8 cellular contexts compared by ENCODE assay signal in the genomic region with DNA sequence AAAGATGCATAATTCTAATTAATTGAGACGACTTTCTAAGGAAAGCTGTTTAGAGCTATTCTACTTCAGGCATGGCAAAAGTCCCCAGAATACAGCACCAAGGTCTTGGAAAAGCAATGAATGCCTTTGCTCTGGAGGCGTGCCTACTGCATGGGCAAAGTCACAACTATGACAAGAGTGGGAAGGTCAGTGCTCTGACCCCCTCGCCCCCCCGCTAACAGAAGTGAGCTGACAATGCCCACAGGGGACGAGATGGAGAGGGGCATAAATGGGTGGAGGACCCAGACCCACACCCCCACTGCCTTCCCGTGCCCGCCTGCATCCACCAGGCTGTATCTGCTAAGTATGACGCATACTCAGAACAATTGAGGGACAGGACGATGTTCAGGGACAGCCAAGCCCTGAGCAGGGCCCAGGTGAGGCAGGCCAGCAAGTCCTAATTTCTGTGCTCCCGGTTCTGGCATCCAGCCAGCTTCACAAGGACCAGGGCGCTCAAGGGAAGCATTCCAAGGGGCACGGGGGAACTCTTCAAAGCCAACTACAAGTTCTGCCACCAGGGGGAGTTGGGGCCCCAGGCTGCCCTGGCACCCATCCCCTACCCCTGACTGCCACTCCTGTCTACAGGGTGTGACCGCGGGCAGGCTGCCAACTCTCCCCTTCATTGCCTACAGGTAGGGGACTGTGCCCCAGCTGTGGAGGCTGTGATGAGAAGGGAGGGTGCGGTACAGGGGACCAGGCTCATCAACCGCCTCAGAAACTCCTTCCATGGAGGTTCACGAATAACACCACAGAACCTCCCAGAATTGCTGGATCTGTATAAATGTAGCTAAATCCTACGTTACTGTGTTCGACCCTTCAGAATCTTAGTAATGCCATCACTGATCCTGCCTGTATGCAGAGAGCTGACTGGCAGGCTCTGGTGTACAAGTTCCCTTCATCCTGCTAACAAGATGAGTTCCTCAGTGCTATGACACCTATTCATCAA. TPM values are rescaled to one million over a fixed set of nuclear protein-coding genes. Genes with fewer than 3 reads are reported as not detected.
DNase-seq lines count a peak whose midpoint lies in the region; ATAC-seq, FAIRE-seq and TF ChIP-seq lines count a peak whose summit lies in the region.

No MANE protein-coding gene starts in this region.

- peak; percentile 28 for DNase-seq in AG10803 (ENCODE audit: low read depth)
- DNase-seq in H54 (ENCODE audit: insufficient read length, low spot score) = peak; percentile 52
- DNase-seq in NCI-H526 treated with DMSO at 0.1 percent for 48 hours (lab: John Stamatoyannopoulos, UW) = peak; percentile 24
- peak; percentile 66 to 71 for DNase-seq in activated CD4-positive, alpha-beta T cell treated with anti-CD3 and anti-CD28 coated beads, Interleukin-2, amount 50 U/mL, for 48 hours
- DNase-seq in effector memory CD4-positive, alpha-beta T cell = peak; percentile 35 to 46 (median 36)
- peak; percentile 50 to 85 (median 70) for DNase-seq in naive thymus-derived CD8-positive, alpha-beta T cell
- peak; percentile 4 for DNase-seq in stromal cell of bone marrow (ENCODE audit: low read depth)

- no peaks in the 10 kb centered on the region for H3K27me3 ChIP-seq in effector memory CD4-positive, alpha-beta T cell (replicated peaks; ENCODE audit: control insufficient read depth, insufficient read depth, low read length, poor library complexity, severe bottlenecking)

- no peak for FAIRE-seq in H54 (lab: Jason Lieb, UNC)

- peak; percentile 63 for TF ChIP-seq CTCF in AG10803 (conservative IDR thresholded peaks at IDR 0.05; ENCODE audit: low read length)

- peaks cover 0 to 11% (median 5%) of the 10 kb centered on the region in 4 donors for H3K4me1 Mint-ChIP-seq in naive thymus-derived CD8-positive, alpha-beta T cell

- H3K4me3 ChIP-seq in AG10803 (ENCODE audit: low read length) = no peak overlapping the region
- H3K4me3 ChIP-seq in effector memory CD4-positive, alpha-beta T cell (ENCODE audit: insufficient read depth, low read depth, low read length, poor library complexity, severe bottlenecking) = no peak overlapping the region

- H3K9me3 ChIP-seq in effector memory CD4-positive, alpha-beta T cell (ENCODE audit: control insufficient read depth, low read length) = no peaks in the 10 kb centered on the region

- H3K36me3 Mint-ChIP-seq in naive thymus-derived CD8-positive, alpha-beta T cell = peaks cover 0 to 43% (median 3%) of the 10 kb centered on the region in 3 donors

- POLR2A ChIA-PET in naive thymus-derived CD8-positive, alpha-beta T cell (lab: Charles Lee) = interaction anchor here (0.6 to 1.3 kb wide), 4 partner anchors 11 to 253 kb away, joined by 3 to 4 read pairs (median 4); a partner anchor contains a TSS

- H3K27ac ChIP-seq in effector memory CD4-positive, alpha-beta T cell (ENCODE audit: insufficient read depth, low read length, poor library complexity, severe bottlenecking) = no peak overlapping the region

- no peak for TF ChIP-seq POLR2A in H54 (IDR thresholded peaks at IDR 0.05; ENCODE audit: low read depth, low read length)

- no peaks in the 10 kb centered on the region for H3K27me3 Mint-ChIP-seq in naive thymus-derived CD8-positive, alpha-beta T cell

- peak overlapping the region in 1 of 10 donors; percentile 15 for H3K27ac Mint-ChIP-seq in naive thymus-derived CD8-positive, alpha-beta T cell

- ATAC-seq in naive thymus-derived CD8-positive, alpha-beta T cell = peak; percentile 84 to 96
- ATAC-seq in HG02885 (IDR thresholded peaks at IDR 0.05; ENCODE audit: poor library complexity, unreplicated experiment) = no peak

- no peak overlapping the region for H3K4me3 Mint-ChIP-seq in naive thymus-derived CD8-positive, alpha-beta T cell

- peaks cover 3% of the 10 kb centered on the region for H3K36me3 ChIP-seq in effector memory CD4-positive, alpha-beta T cell (ENCODE audit: control insufficient read depth, insufficient read depth, low read length)

- H3K9me3 Mint-ChIP-seq in naive thymus-derived CD8-positive, alpha-beta T cell = no peaks in the 10 kb centered on the region

- no peaks in the 10 kb centered on the region for H3K4me1 ChIP-seq in effector memory CD4-positive, alpha-beta T cell (ENCODE audit: control insufficient read depth, insufficient read depth, low read length, poor library complexity, severe bottlenecking)

RNA-seq across cellular contexts. Expression of a gene that starts 20.8 kb away (rescaled TPM):
- 10 to 100 TPM; 40.7 to 41.3 TPM for total RNA-seq in naive thymus-derived CD8-positive, alpha-beta T cell
- 10 to 100 TPM in 2 of 3 donors, 1 to 10 TPM in 1; 5.9 to 16.2 (median 13.1) TPM for polyA plus RNA-seq in naive thymus-derived CD8-positive, alpha-beta T cell

RNA-seq across cellular contexts. Expression of a gene that starts 34.8 kb away (rescaled TPM):
- not detected for total RNA-seq in naive thymus-derived CD8-positive, alpha-beta T cell
- not detected for polyA plus RNA-seq in naive thymus-derived CD8-positive, alpha-beta T cell

RNA-seq across cellular contexts. Expression of a gene that starts 39.6 kb away (rescaled TPM):
- 10 to 100 TPM; 24.5 to 27.2 TPM for total RNA-seq in naive thymus-derived CD8-positive, alpha-beta T cell
- 10 to 100 TPM; 46.0 to 57.7 (median 51.8) TPM for polyA plus RNA-seq in naive thymus-derived CD8-positive, alpha-beta T cell

RNA-seq across cellular contexts. Expression of a gene that starts 45.2 kb away (rescaled TPM):
- not detected for total RNA-seq in naive thymus-derived CD8-positive, alpha-beta T cell
- polyA plus RNA-seq in naive thymus-derived CD8-positive, alpha-beta T cell = under 1 TPM in 1 of 3 donors, not detected in 2; 0.50 TPM

RNA-seq across cellular contexts. Expression of a gene that starts 48.1 kb away (rescaled TPM):
- not detected for total RNA-seq in naive thymus-derived CD8-positive, alpha-beta T cell
- not detected for polyA plus RNA-seq in naive thymus-derived CD8-positive, alpha-beta T cell

Comparison
In these comparisons a context has a peak if more than half of its experiments do, and no peak if none do; other contexts are left out.
1. DNase-seq: peak in every context shown above with its lines; median percentile 70 in naive thymus-derived CD8-positive, alpha-beta T cell; 68 in activated CD4-positive, alpha-beta T cell treated with anti-CD3 and anti-CD28 coated beads, Interleukin-2, amount 50 U/mL, for 48 hours; 52 in H54; 36 in effector memory CD4-positive, alpha-beta T cell; 28 in AG10803; 24 in NCI-H526 treated with DMSO at 0.1 percent for 48 hours; 4 in stromal cell of bone marrow.